27 cellular contexts compared by ENCODE assay signal in the genomic region with DNA sequence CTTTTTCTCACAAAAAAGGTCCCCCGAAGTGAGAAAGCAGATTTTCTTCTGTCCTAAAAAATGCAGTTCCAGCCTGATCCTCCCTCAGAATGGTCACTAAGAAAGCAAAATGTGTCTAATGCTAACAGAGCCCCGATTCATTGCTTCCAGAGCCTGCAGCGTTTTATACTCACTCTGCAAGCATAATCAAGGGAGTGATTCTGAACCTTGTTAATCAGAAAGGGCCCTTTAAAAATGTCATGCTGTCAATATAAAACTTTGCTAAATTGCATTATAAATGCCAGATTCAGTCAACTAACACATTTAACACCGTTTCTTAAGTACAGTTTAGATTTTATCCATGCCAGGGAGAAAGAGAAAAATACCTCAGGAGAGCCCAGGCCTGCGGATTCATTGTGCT.
DNase-seq lines count a peak whose midpoint lies in the region; FAIRE-seq and TF ChIP-seq lines count a peak whose summit lies in the region.
"Had no signal": no experiment of that assay in that cellular context is flagged by ENCODE, and none has a peak within 500 bp of the region (broad histone marks: within the 10 kb centered on the region; RNA-seq: fewer than 3 reads in every experiment).

No MANE protein-coding gene starts in this region.

- H3K27me3 Mint-ChIP-seq in T-helper 2 cell treated with Interferon-gamma antibody and Interleukin-4, amounts not matched to agents 5 μg/mL and 100 μg/mL, for 36 hours (ENCODE audit: low read depth) = no peaks in the 10 kb centered on the region

- no peaks in the 10 kb centered on the region for H3K36me3 Mint-ChIP-seq in T-helper 2 cell treated with Interferon-gamma antibody and Interleukin-4, amounts not matched to agents 5 μg/mL and 100 μg/mL, for 36 hours (ENCODE audit: low read depth)

- no peaks in the 10 kb centered on the region for H3K9me3 Mint-ChIP-seq in T-helper 2 cell treated with Interferon-gamma antibody and Interleukin-4, amounts not matched to agents 5 μg/mL and 100 μg/mL, for 36 hours
- H3K9me3 Mint-ChIP-seq: CD8-positive, alpha-beta memory T cell had no signal

- TF ChIP-seq POLR2A in H54 (IDR thresholded peaks at IDR 0.05; ENCODE audit: low read depth, low read length) = no peak

- no peak overlapping the region for H3K27ac ChIP-seq in substantia nigra (ENCODE audit: low read depth, low read length, poor library complexity, severe bottlenecking)
- H3K27ac ChIP-seq: C4-2B, HL-60, Peyer's patch had no signal

- no peak overlapping the region for H3K4me3 Mint-ChIP-seq in T-helper 2 cell treated with Interferon-gamma antibody and Interleukin-4, amounts not matched to agents 5 μg/mL and 100 μg/mL, for 36 hours
- H3K4me3 Mint-ChIP-seq: CD8-positive, alpha-beta memory T cell had no signal

- no peak for FAIRE-seq in H54 (lab: Jason Lieb, UNC)
- FAIRE-seq: G401.6, GM12892, GM18507, HepG2, K562 had no signal

- H3K27ac Mint-ChIP-seq in T-helper 2 cell treated with Interferon-gamma antibody and Interleukin-4, amounts not matched to agents 5 μg/mL and 100 μg/mL, for 36 hours = no peak overlapping the region
- H3K27ac Mint-ChIP-seq: CD8-positive, alpha-beta memory T cell had no signal

- DNase-seq in COLO829 (ENCODE audit: low spot score) (peak; percentile 49), RPMI7951 (ENCODE audit: low read depth) (peak; percentile 8), foreskin melanocyte (peak; percentile 71), pons (ENCODE audit: low spot score) (peak; percentile 60), NCI-H2081 (lab: John Stamatoyannopoulos, UW) (no peak), substantia nigra (lab: John Stamatoyannopoulos, UW) (no peak), H54 (ENCODE audit: insufficient read length, low spot score) (no peak)
- DNase-seq in T-helper 2 cell treated with Interferon-gamma antibody and Interleukin-4, amounts not matched to agents 5 μg/mL and 100 μg/mL, for 36 hours (ENCODE audit: low spot score) = no peak
- DNase-seq: AML-193; CD8-positive, alpha-beta memory T cell; H7; NCI-H1092 treated with DMSO at 0.1 percent for 48 hours; NCI-H1436 treated with DMSO at 0.1 percent for 48 hours; NCI-H2029; NCI-H226; NCI-H510A treated with DMSO at 0.1 percent for 48 hours; NCI-H748 treated with DMSO at 0.1 percent for 48 hours; Peyer's patch; Right ventricle myocardium superior; SK-N-SH had no signal

- peaks cover 29% of the 10 kb centered on the region for H3K4me1 Mint-ChIP-seq in T-helper 2 cell treated with Interferon-gamma antibody and Interleukin-4, amounts not matched to agents 5 μg/mL and 100 μg/mL, for 36 hours (ENCODE audit: low read depth)

Comparison
In these comparisons a context has a peak if more than half of its experiments do, and no peak if none do; other contexts are left out.
1. DNase-seq: peak in COLO829 (single experiment), RPMI7951 (single experiment), foreskin melanocyte (single experiment) and pons (single experiment); none in NCI-H2081 (0 of 2), substantia nigra (0 of 49), H54 (single experiment) and T-helper 2 cell treated with Interferon-gamma antibody and Interleukin-4, amounts not matched to agents 5 μg/mL and 100 μg/mL, for 36 hours (single experiment).